In the genomic region with DNA sequence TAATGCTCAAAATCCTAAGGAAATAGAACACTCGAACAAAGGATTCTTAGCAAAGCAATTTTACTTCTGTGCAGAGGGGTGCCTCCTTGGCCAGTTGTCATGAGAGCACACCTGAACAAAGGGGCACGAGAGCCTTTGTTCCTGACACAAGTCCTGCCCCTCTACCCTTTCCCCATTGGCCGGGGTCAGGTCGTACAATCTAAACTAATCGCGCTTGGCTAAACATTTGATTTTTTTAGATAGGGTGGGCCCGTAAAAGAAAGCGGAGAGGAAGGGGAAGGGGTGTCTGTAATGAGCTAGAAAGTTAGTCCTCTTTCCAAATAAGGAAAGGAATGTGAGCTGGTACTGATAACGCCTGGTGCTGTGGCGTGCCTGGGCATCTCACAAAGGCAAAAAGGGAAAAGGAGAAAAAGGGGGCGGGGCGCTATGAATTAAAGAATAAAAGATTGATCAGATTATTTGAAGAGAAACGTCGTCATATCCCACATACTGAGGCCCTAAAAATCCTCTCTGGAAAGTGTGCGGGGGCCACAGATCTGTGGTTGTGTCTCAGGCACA, we compare ENCODE assay signal across 8 cellular contexts. TPM values are rescaled to one million over a fixed set of nuclear protein-coding genes. Genes with fewer than 3 reads are reported as not detected.
DNase-seq lines count a peak whose midpoint lies in the region; ATAC-seq and TF ChIP-seq lines count a peak whose summit lies in the region.
"Not testable (repeated sequence)": the region's sequence is repeated elsewhere in the genome, so short reads cannot be mapped to it uniquely, and the experiment has no call there.

No MANE protein-coding gene starts in this region.

- not testable (repeated sequence) for H3K9me3 Mint-ChIP-seq in Caco-2 (ENCODE audit: unreplicated experiment); nephron progenitor cell

- not testable (repeated sequence) for H3K4me3 Mint-ChIP-seq in Caco-2 (ENCODE audit: unreplicated experiment); nephron progenitor cell

- H3K4me2 ChIP-seq in smooth muscle cell = peak overlapping the region; percentile 26

- POLR2A ChIA-PET in Caco-2 (lab: Charles Lee) = not testable (repeated sequence)

- H3F3A ChIP-seq in smooth muscle cell (ENCODE audit: low read depth) = peaks cover 14% of the 10 kb centered on the region

- H3K4me1 Mint-ChIP-seq in Caco-2 (ENCODE audit: low read depth, unreplicated experiment) = not testable (repeated sequence)
- peaks cover 31% of the 10 kb centered on the region for H3K4me1 Mint-ChIP-seq in nephron progenitor cell

- BruUV-seq in Caco-2 (replicated peaks; lab: Mats Ljungman, UMichigan) = not testable (repeated sequence)

- 60% methylated on average over 15 of the region's 15 CpGs for WGBS in smooth muscle cell (ENCODE audit: low lambda C conversion rate)
- 9 to 16% methylated on average over 15 of the region's 15 CpGs for WGBS in aorta, 2 donors

- ATAC-seq in aorta (ENCODE audit: low FRiP score) = not testable (repeated sequence)

- not testable (repeated sequence) for H3K4me3 ChIP-seq in Caco-2 (ENCODE audit: low read depth, low read length); SK-N-MC; coronary artery; cardiac muscle cell; iPS-20b (ENCODE audit: low read length); smooth muscle cell; aorta (ENCODE audit: low read length in 2 of 2)

- intact Hi-C loops in Caco-2 (cut with micrococcal nuclease; ENCODE audit: unreplicated experiment); aorta (cut with DNase I): not testable (repeated sequence)

- H3K9ac ChIP-seq in SK-N-MC (ENCODE audit: insufficient read length); smooth muscle cell (ENCODE audit: low read depth): not testable (repeated sequence)
- H3K9ac ChIP-seq in iPS-20b (ENCODE audit: low read depth, low read length) = peak overlapping the region; percentile 70; the same call in 1 of the 2 replicates

- not testable (repeated sequence) for H3K36me3 ChIP-seq in Caco-2 (ENCODE audit: control insufficient read depth, insufficient read depth, low read length); aorta (ENCODE audit: control insufficient read depth in 1 of 2, insufficient read depth in 2 of 2, low read length in 1 of 2)
- H3K36me3 ChIP-seq in SK-N-MC (ENCODE audit: insufficient read depth, low read length) (peaks cover 29% of the 10 kb centered on the region; the same call in 1 of the 2 replicates), cardiac muscle cell (peaks cover 13% of the 10 kb centered on the region), iPS-20b (ENCODE audit: insufficient read depth, low read depth, low read length) (peaks cover 42% of the 10 kb centered on the region), smooth muscle cell (ENCODE audit: low read depth) (peaks cover 11% of the 10 kb centered on the region)

- H3K27ac ChIP-seq in SK-N-MC (peak overlapping the region; percentile 36; the same call in 1 of the 2 replicates), coronary artery (peak overlapping the region; percentile 68 to 80), cardiac muscle cell (peak overlapping the region; percentile 100), iPS-20b (ENCODE audit: low read length) (peak overlapping the region; percentile 15), smooth muscle cell (ENCODE audit: low read depth) (peak overlapping the region; percentile 35), aorta (ENCODE audit: low read depth in 1 of 2, low read length in 2 of 2) (peak overlapping the region; percentile 33 to 65)

- not testable (repeated sequence) for H4K20me1 ChIP-seq in smooth muscle cell (ENCODE audit: low read depth)

- H3K4me1 ChIP-seq in Caco-2; cardiac muscle cell (ENCODE audit: low read depth); iPS-20b (ENCODE audit: insufficient read depth, low read length); smooth muscle cell (ENCODE audit: low read depth); aorta (ENCODE audit: control insufficient read depth in 1 of 2, insufficient read depth in 2 of 2, low read length in 2 of 2): not testable (repeated sequence)

- not testable (repeated sequence) for H2AFZ ChIP-seq in smooth muscle cell (ENCODE audit: low read depth)

- H3K36me3 Mint-ChIP-seq in Caco-2 (ENCODE audit: insufficient read depth, unreplicated experiment) (peaks cover 36% of the 10 kb centered on the region), nephron progenitor cell (ENCODE audit: low read depth) (peaks cover 72% of the 10 kb centered on the region)

- H3K27me3 Mint-ChIP-seq in Caco-2 (ENCODE audit: insufficient read depth, unreplicated experiment); nephron progenitor cell (ENCODE audit: low read depth, poor library complexity): not testable (repeated sequence)

- CTCF ChIA-PET in Caco-2 (lab: Charles Lee) = not testable (repeated sequence)

- H3K9me3 ChIP-seq in Caco-2; SK-N-MC (ENCODE audit: low read depth, low read length); cardiac muscle cell (ENCODE audit: low read depth); iPS-20b (ENCODE audit: insufficient read depth, low read depth, low read length); smooth muscle cell (replicated peaks; ENCODE audit: low read depth); aorta (ENCODE audit: control insufficient read depth, low read length): not testable (repeated sequence)

- H3K27me3 ChIP-seq in Caco-2 (replicated peaks; ENCODE audit: control insufficient read depth, insufficient read depth, low read length); cardiac muscle cell; iPS-20b (ENCODE audit: insufficient read depth, low read length); smooth muscle cell (ENCODE audit: low read depth); aorta (ENCODE audit: control insufficient read depth in 1 of 2, insufficient read depth in 2 of 2, low read length in 1 of 2): not testable (repeated sequence)

- H3K27ac Mint-ChIP-seq in Caco-2 (ENCODE audit: unreplicated experiment) (peak overlapping the region; percentile 69), nephron progenitor cell (peak overlapping the region; percentile 78)

- not testable (repeated sequence) for TF ChIP-seq CTCF in Caco-2 (IDR thresholded peaks at IDR 0.05; ENCODE audit: insufficient read depth in 1 of 2, low read depth in 1 of 2, low read length in 1 of 2, severe bottlenecking in 1 of 2, unreplicated experiment in 1 of 2); coronary artery (IDR thresholded peaks at IDR 0.05); cardiac muscle cell (IDR thresholded peaks at IDR 0.05; ENCODE audit: low read depth, low read length); nephron progenitor cell (IDR thresholded peaks at IDR 0.05); smooth muscle cell (IDR thresholded peaks at IDR 0.05; ENCODE audit: borderline replicate concordance, insufficient read depth, poor library complexity, severe bottlenecking)

- not testable (repeated sequence) for H3K79me2 ChIP-seq in smooth muscle cell (ENCODE audit: low read depth)

- DNase-seq in Caco-2; SK-N-MC (ENCODE audit: low read depth, low spot score); coronary artery (ENCODE audit: low spot score); nephron progenitor cell; smooth muscle cell (lab: John Stamatoyannopoulos, UW; ENCODE audit: unreplicated experiment); aorta: not testable (repeated sequence)
- peak; percentile 11 to 57 for DNase-seq in cardiac muscle cell (ENCODE audit: low read depth in 1 of 2, low spot score in 1 of 2)

RNA-seq across cellular contexts. Expression of gene GEMIN4, which starts 4.0 kb away (rescaled TPM):
- total RNA-seq in Caco-2 (2022) (19.1 and 20.3 TPM in 2 replicates), cardiac muscle cell (16.4 and 24.8 TPM in 2 replicates), smooth muscle cell (9.0 and 18.8 TPM in 2 replicates), aorta (10 to 100 TPM; 11.7 to 17.2 TPM)
- polyA plus RNA-seq in cardiac muscle cell (23.7 and 42.6 TPM in 2 replicates), smooth muscle cell (10.2 and 10.5 TPM in 2 replicates), aorta (10 to 100 TPM in 1 of 2 donors, 1 to 10 TPM in 1; 5.5 to 18.1 TPM)

RNA-seq across cellular contexts. Expression of gene TLCD3A, which starts 23.7 kb away (rescaled TPM):
- total RNA-seq in Caco-2 (2022) = 13.4 and 14.7 TPM in 2 replicates
- total RNA-seq in cardiac muscle cell = 15.4 and 16.4 TPM in 2 replicates
- polyA plus RNA-seq in cardiac muscle cell = 20.3 and 27.0 TPM in 2 replicates
- 20.1 and 23.0 TPM in 2 replicates for total RNA-seq in smooth muscle cell
- 21.9 and 25.9 TPM in 2 replicates for polyA plus RNA-seq in smooth muscle cell
- 10 to 100 TPM in 1 of 2 donors, 1 to 10 TPM in 1; 8.0 to 11.1 TPM for total RNA-seq in aorta
- polyA plus RNA-seq in aorta = 1 to 10 TPM; 2.8 to 4.5 TPM

RNA-seq across cellular contexts. Expression of gene GLOD4, which starts 26.0 kb away (rescaled TPM):
- total RNA-seq in Caco-2 (2022) = 69.7 and 74.0 TPM in 2 replicates
- 85.3 and 151 TPM in 2 replicates for total RNA-seq in cardiac muscle cell
- 76.8 and 83.7 TPM in 2 replicates for polyA plus RNA-seq in cardiac muscle cell
- total RNA-seq in smooth muscle cell = 53.5 and 66.3 TPM in 2 replicates
- polyA plus RNA-seq in smooth muscle cell = 47.2 and 61.8 TPM in 2 replicates
- total RNA-seq in aorta = 10 to 100 TPM; 34.1 to 45.1 TPM
- polyA plus RNA-seq in aorta = 10 to 100 TPM; 31.3 to 42.2 TPM

RNA-seq across cellular contexts. Expression of gene MRM3, which starts 26.1 kb away (rescaled TPM):
- total RNA-seq in Caco-2 (2022) (11.0 and 14.1 TPM in 2 replicates), cardiac muscle cell (24.8 and 26.4 TPM in 2 replicates), smooth muscle cell (6.4 and 8.7 TPM in 2 replicates), aorta (1 to 10 TPM; 7.8 to 8.9 TPM)
- polyA plus RNA-seq in cardiac muscle cell (28.1 and 35.7 TPM in 2 replicates), smooth muscle cell (12.8 and 13.4 TPM in 2 replicates), aorta (1 to 10 TPM; 7.8 to 8.0 TPM)

RNA-seq across cellular contexts. Expression of gene VPS53, which starts 41.5 kb away (rescaled TPM):
- total RNA-seq in Caco-2 (2022) = 37.1 and 41.3 TPM in 2 replicates
- total RNA-seq in cardiac muscle cell = 10.5 and 18.4 TPM in 2 replicates
- 18.6 and 25.5 TPM in 2 replicates for polyA plus RNA-seq in cardiac muscle cell
- total RNA-seq in smooth muscle cell = 18.6 and 24.4 TPM in 2 replicates
- 9.6 and 12.0 TPM in 2 replicates for polyA plus RNA-seq in smooth muscle cell
- total RNA-seq in aorta = 10 to 100 TPM; 53.5 to 79.3 TPM
- 1 to 10 TPM; 3.6 to 6.2 TPM for polyA plus RNA-seq in aorta

Comparison
In these comparisons a context has a peak if more than half of its experiments do, and no peak if none do; other contexts are left out.
1. H3K27ac ChIP-seq: peak in every context shown above with its lines; median percentile 100 in cardiac muscle cell; 74 in coronary artery; 49 in aorta; 36 in SK-N-MC; 35 in smooth muscle cell; 15 in iPS-20b.